1 cellular context compared by ENCODE assay signal in genomic region chr19:38402623-38402966, GRCh38.
TF ChIP-seq lines count a peak whose summit lies in the region.

No MANE protein-coding gene starts in this region.

TF ChIP-seq in HepG2, 621 proteins besides CTCF, POLR2A, EP300 and RAD21:
- peak; percentile 21; the same call in 1 of the 2 replicates for TF ChIP-seq ZMAT3 (CRISPR knock-in tag; conservative IDR thresholded peaks at IDR 0.05)
- TF ChIP-seq ZMYM3 (CRISPR knock-in tag; IDR thresholded peaks at IDR 0.05): peak; percentile 52; the same call in 1 of the 2 replicates
- no peak for TF ChIP-seq CREB1 (IDR thresholded peaks at IDR 0.05)
- 0 out of 2 replicates have a peak, but pooled peaks have one; percentile 24 for TF ChIP-seq CREB1 (CRISPR knock-in tag; IDR thresholded peaks at IDR 0.05)
- TF ChIP-seq BCL6 (CRISPR knock-in tag; IDR thresholded peaks at IDR 0.05): no peak
- no peak for TF ChIP-seq THAP9 (CRISPR knock-in tag; IDR thresholded peaks at IDR 0.05; ENCODE audit: borderline replicate concordance)
- no peak for TF ChIP-seq ZNF562 (CRISPR knock-in tag; IDR thresholded peaks at IDR 0.05; ENCODE audit: borderline replicate concordance)
- TF ChIP-seq CREM (IDR thresholded peaks at IDR 0.05): 0 out of 2 replicates have a peak, but pooled peaks have one; percentile 18
- TF ChIP-seq CREM (CRISPR knock-in tag; IDR thresholded peaks at IDR 0.05): no peak
- no peak for TF ChIP-seq CHCHD3 (CRISPR knock-in tag; IDR thresholded peaks at IDR 0.05)
- TF ChIP-seq RCOR2 (CRISPR knock-in tag; IDR thresholded peaks at IDR 0.05): 0 out of 2 replicates have a peak, but pooled peaks have one; percentile 9
- TF ChIP-seq GATAD2A (CRISPR knock-in tag; IDR thresholded peaks at IDR 0.05): 0 out of 2 replicates have a peak, but pooled peaks have one; percentile 25
- TF ChIP-seq PCBP2 (optimal IDR thresholded peaks at IDR 0.05; ENCODE audit: low read depth, low read length, poor library complexity, severe bottlenecking): no peak
- TF ChIP-seq ZNF770 (CRISPR knock-in tag; IDR thresholded peaks at IDR 0.05): peak; percentile 91
- no peak for TF ChIP-seq ZNF674 (CRISPR knock-in tag; IDR thresholded peaks at IDR 0.05; ENCODE audit: low read depth)
- no peak for TF ChIP-seq ZNF549 (CRISPR knock-in tag; IDR thresholded peaks at IDR 0.05)
- TF ChIP-seq ZNF18 (CRISPR knock-in tag; IDR thresholded peaks at IDR 0.05; ENCODE audit: insufficient replicate concordance): no peak
- TF ChIP-seq POLR2AphosphoS5 (IDR thresholded peaks at IDR 0.05; ENCODE audit: low read depth, low read length): peak; percentile 46; the same call in 1 of the 2 replicates
- TF ChIP-seq ATF1 (CRISPR knock-in tag; IDR thresholded peaks at IDR 0.05): no peak
- TF ChIP-seq CAMTA2 (CRISPR knock-in tag; IDR thresholded peaks at IDR 0.05; ENCODE audit: borderline replicate concordance): no peak
- no peak for TF ChIP-seq RORA (CRISPR knock-in tag; IDR thresholded peaks at IDR 0.05)
- no peak for TF ChIP-seq THYN1 (CRISPR knock-in tag; IDR thresholded peaks at IDR 0.05; ENCODE audit: borderline replicate concordance, low read depth)
- TF ChIP-seq, protein P1, sequence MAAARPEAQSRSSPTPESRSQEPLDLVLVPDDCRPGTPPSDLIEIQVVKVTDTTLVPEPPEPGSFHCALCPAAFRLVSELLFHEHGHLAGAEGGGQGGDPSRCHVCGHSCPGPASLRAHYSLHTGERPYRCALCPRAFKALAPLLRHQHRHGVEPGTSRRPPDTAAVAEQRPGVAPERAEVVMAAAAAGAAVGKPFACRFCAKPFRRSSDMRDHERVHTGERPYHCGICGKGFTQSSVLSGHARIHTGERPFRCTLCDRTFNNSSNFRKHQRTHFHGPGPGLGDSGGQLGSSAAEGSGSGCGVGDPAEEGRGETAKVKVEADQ (CRISPR knock-in tag; IDR thresholded peaks at IDR 0.05; ENCODE audit: borderline replicate concordance): no peak
- no peak for TF ChIP-seq GTF3A (CRISPR knock-in tag; conservative IDR thresholded peaks at IDR 0.05)
- TF ChIP-seq POLR2AphosphoS2 (IDR thresholded peaks at IDR 0.05; ENCODE audit: low read depth, low read length): no peak
- 0 out of 2 replicates have a peak, but pooled peaks have one; percentile 0 for TF ChIP-seq ZNF335 (CRISPR knock-in tag; IDR thresholded peaks at IDR 0.05)
- TF ChIP-seq HNF1B (CRISPR knock-in tag; IDR thresholded peaks at IDR 0.05): 0 out of 2 replicates have a peak, but pooled peaks have one; percentile 15
